29 cellular contexts compared by ENCODE assay signal in genomic region chr12:40287369-40287975, GRCh38.
"Had no signal": no experiment of that assay in that cellular context is flagged by ENCODE, and none has a peak within 500 bp of the region (broad histone marks: within the 10 kb centered on the region; RNA-seq: fewer than 3 reads in every experiment).

No MANE protein-coding gene starts in this region.

- H3K4me3 ChIP-seq: adrenal gland, body of pancreas, esophagus muscularis mucosa, gastroesophageal sphincter had no signal

- H3K27me3 ChIP-seq: adrenal gland, body of pancreas, esophagus muscularis mucosa, gastroesophageal sphincter had no signal

- H3K4me1 ChIP-seq: adrenal gland, body of pancreas, esophagus muscularis mucosa, gastroesophageal sphincter had no signal

- ATAC-seq: activated CD4-positive, alpha-beta T cell treated with anti-CD3 and anti-CD28 coated beads for 36 hours; activated CD8-positive, alpha-beta memory T cell treated with anti-CD3 and anti-CD28 coated beads, Interleukin-2, amount 10 ng/mL, durations not matched to agents 7 days and 5 days; activated CD8-positive, alpha-beta T cell treated with anti-CD3 and anti-CD28 coated beads, Interleukin-2, amount 10 ng/mL, durations not matched to agents 7 days and 5 days; activated naive CD8-positive, alpha-beta T cell treated with anti-CD3 and anti-CD28 coated beads, Interleukin-2, amount 50 U/mL, for 24 hours; body of pancreas; effector memory CD8-positive, alpha-beta T cell; gastroesophageal sphincter had no signal

- H3K9me3 ChIP-seq: body of pancreas, esophagus muscularis mucosa, gastroesophageal sphincter had no signal

- H3K27ac ChIP-seq: adrenal gland, body of pancreas, esophagus muscularis mucosa, gastroesophageal sphincter had no signal

- H3K36me3 ChIP-seq: adrenal gland had no signal

- DNase-seq: activated CD4-positive, alpha-beta memory T cell treated with anti-CD3 and anti-CD28 coated beads for 36 hours; activated CD4-positive, alpha-beta T cell treated with anti-CD3 and anti-CD28 coated beads for 36 hours; activated CD4-positive, alpha-beta T cell treated with anti-CD3 and anti-CD28 coated beads, Interleukin-2, amount 10 ng/mL, durations not matched to agents 24 days and 14 days; activated CD4-positive, CD25-positive, alpha-beta regulatory T cell; activated CD4-positive, CD25-positive, alpha-beta regulatory T cell treated with anti-CD3 and anti-CD28 coated beads, Interleukin-2, amount 50 U/mL, for 72 hours; activated CD8-positive, alpha-beta memory T cell treated with anti-CD3 and anti-CD28 coated beads, Interleukin-2, amount 10 ng/mL, durations not matched to agents 7 days and 5 days; activated CD8-positive, alpha-beta memory T cell treated with anti-CD3 and anti-CD28 coated beads, Interleukin-2, amount 50 U/mL, for 4 hours; activated CD8-positive, alpha-beta T cell treated with anti-CD3 and anti-CD28 coated beads, Interleukin-2, amount 10 ng/mL, durations not matched to agents 7 days and 5 days; activated effector memory CD4-positive, alpha-beta T cell treated with anti-CD3 and anti-CD28 coated beads, Interleukin-2, amount 50 U/mL, for 16 hours; activated naive CD4-positive, alpha-beta T cell treated with anti-CD3 and anti-CD28 coated beads for 36 hours; activated naive CD8-positive, alpha-beta T cell treated with anti-CD3 and anti-CD28 coated beads for 36 hours; activated naive CD8-positive, alpha-beta T cell treated with anti-CD3 and anti-CD28 coated beads, Interleukin-2, amount 50 U/mL, for 24 hours; activated T-cell treated with anti-CD3 and anti-CD28 coated beads, Interleukin-2, amount 50 U/mL, for 1 hour; activated T-cell treated with anti-CD3 and anti-CD28 coated beads, Interleukin-2, amount 50 U/mL, for 48 hours; adrenal gland; amygdala; aorta; body of pancreas; caudate nucleus; cortex of kidney; dermis blood vessel endothelial cell; effector CD4-positive, alpha-beta T cell; effector memory CD8-positive, alpha-beta T cell; erythroblast; foreskin melanocyte; head of caudate nucleus; T-helper 2 cell had no signal
